In the genomic region with DNA sequence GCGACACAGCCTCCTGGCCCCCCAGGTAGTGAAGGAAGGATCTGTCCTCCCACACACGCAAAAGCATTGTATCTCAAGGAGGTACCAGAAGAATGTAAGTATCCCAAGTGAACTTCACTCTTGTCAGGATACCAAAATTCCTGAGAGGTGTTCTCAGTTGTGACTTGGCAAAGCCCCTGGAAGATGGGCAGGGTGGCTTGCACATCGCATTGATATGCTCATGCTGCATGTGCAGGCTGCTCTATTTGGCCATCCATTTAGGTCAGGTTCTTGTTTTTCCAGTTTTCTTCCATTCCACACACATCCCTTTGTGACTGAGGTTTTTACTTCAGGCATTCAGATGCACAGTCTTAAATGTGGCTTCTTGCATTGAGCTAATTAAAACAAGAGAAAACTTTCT, we compare ENCODE assay signal across 14 cellular contexts.
"Had no signal": no experiment of that assay in that cellular context is flagged by ENCODE, and none has a peak within 500 bp of the region (broad histone marks: within the 10 kb centered on the region; RNA-seq: fewer than 3 reads in every experiment).

No MANE protein-coding gene starts in this region.

- H3K27me3 ChIP-seq: brain microvascular endothelial cell, esophagus squamous epithelium, transverse colon had no signal

- H3K4me1 ChIP-seq: transverse colon had no signal

- H3K36me3 ChIP-seq: brain microvascular endothelial cell, esophagus squamous epithelium, transverse colon had no signal

- H3K27ac ChIP-seq: brain microvascular endothelial cell, coronary artery, esophagus squamous epithelium, transverse colon had no signal

- H3K9me3 ChIP-seq: esophagus squamous epithelium, transverse colon had no signal

- H3K4me3 ChIP-seq: coronary artery, esophagus squamous epithelium, lung, transverse colon had no signal

- DNase-seq: activated CD4-positive, alpha-beta T cell treated with anti-CD3 and anti-CD28 coated beads for 36 hours; activated CD8-positive, alpha-beta T cell treated with anti-CD3 and anti-CD28 coated beads for 36 hours; activated naive CD4-positive, alpha-beta T cell treated with Interleukin-2 at 50 U/mL for 16 hours; activated T-cell treated with anti-CD3 and anti-CD28 coated beads, Interleukin-2, amount 50 U/mL, for 24 hours; aorta; brain microvascular endothelial cell; esophagus squamous epithelium; left colon; right cardiac atrium; T-cell; transverse colon had no signal

- ATAC-seq: activated CD4-positive, alpha-beta T cell treated with anti-CD3 and anti-CD28 coated beads for 36 hours; activated CD8-positive, alpha-beta T cell treated with anti-CD3 and anti-CD28 coated beads for 36 hours; left colon; right cardiac atrium; T-cell; WTC11 had no signal
